13 cellular contexts compared by ENCODE assay signal in the genomic region with DNA sequence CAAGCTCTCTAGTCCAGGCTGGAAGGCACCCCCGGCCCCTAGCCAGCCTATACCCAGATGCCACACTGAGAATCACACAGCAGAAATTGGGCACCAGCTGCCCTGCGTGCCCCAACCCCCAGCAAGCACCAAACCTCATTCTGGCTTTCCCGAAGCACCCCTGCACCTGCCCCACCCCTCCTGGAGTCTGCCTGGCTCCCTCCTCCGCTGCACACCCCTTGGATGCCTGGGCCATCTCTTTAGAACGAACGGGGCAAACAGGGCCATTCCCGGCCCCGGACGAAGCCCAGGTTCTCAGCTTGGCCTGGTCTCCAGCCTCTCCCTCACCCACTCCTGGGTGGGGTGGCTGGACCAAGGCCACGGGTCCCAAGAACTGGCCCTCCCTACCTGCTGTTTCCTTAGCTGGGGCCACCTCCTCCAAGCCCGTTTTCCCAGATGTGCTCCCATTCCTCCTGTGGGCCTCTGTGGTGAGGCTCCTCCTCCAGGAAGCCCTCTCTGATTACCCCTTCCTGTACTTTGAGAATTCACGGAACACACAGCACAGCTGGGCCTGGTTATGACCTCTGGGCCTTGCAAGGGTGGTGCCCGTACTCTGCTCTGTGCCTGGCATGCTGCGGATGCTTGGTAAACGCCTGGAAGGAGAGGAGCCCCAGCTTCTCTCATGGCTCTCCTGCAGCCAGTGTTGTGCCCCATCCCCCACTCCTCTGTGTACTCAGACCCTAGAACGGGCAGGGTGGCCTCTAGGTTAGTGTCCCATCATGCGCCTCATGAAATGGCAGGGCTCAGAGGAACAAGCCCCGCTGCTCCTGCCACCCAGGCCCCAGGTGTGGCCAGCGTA. TPM values are rescaled to one million over a fixed set of nuclear protein-coding genes. Genes with fewer than 3 reads are reported as not detected.
DNase-seq lines count a peak whose midpoint lies in the region; ATAC-seq and TF ChIP-seq lines count a peak whose summit lies in the region.
"Had no signal": no experiment of that assay in that cellular context is flagged by ENCODE, and none has a peak within 500 bp of the region (broad histone marks: within the 10 kb centered on the region; RNA-seq: fewer than 3 reads in every experiment).

No MANE protein-coding gene starts in this region.

- H3K18ac ChIP-seq in IMR-90 (ENCODE audit: low read depth, low read length) = no peak overlapping the region

- no peak overlapping the region for H3K27ac Mint-ChIP-seq in T-cell
- H3K27ac Mint-ChIP-seq: naive thymus-derived CD8-positive, alpha-beta T cell had no signal

- DNase-seq in IMR-90 (no peak), cardiac septum (ENCODE audit: low spot score) (peak; percentile 67), posterior vena cava (ENCODE audit: low spot score) (peak; percentile 78), omental fat pad (ENCODE audit: low spot score) (no peak), T-cell (no peak)
- DNase-seq: activated CD4-positive, CD25-positive, alpha-beta regulatory T cell treated with anti-CD3 and anti-CD28 coated beads, Interleukin-2, amount 50 U/mL, for 72 hours; NCI-H1436; retina; stimulated activated naive CD8-positive, alpha-beta T cell treated with anti-CD3 and anti-CD28 coated beads, Interleukin-15, Interleukin-2, amounts not matched to agents 100 U/mL and 50 U/mL, for 24 hours had no signal

- peaks cover 0 to 17% of the 10 kb centered on the region in 2 experiments; a peak in 1 of 4 replicates for H3K79me1 ChIP-seq in IMR-90 (ENCODE audit: low read depth in 1 of 2, low read length in 2 of 2)

- H3K36me3 ChIP-seq in ACC112 (ENCODE audit: insufficient read depth, low read length) (no peaks in the 10 kb centered on the region), IMR-90 (ENCODE audit: control insufficient read depth, insufficient read depth, low read length) (no peaks in the 10 kb centered on the region; the same call in 1 of the 2 replicates)

- no peak overlapping the region for H3K56ac ChIP-seq in IMR-90 (ENCODE audit: extremely low read depth, insufficient read depth, low read length)

- no peak overlapping the region for H2BK20ac ChIP-seq in IMR-90 (ENCODE audit: low read depth, low read length)

- CTCF ChIA-PET in IMR-90 (lab: Yijun Ruan, JAX) (no interaction called here), T-cell (lab: Charles Lee) (interaction anchor here in 1 of 2 donors (0.5 to 1.0 kb wide), 2 partner anchors 36 to 1060 kb away, joined by 3 to 4 read pairs; no protein-coding TSS in a partner anchor)

- no peak overlapping the region for H4K8ac ChIP-seq in IMR-90 (ENCODE audit: low read depth in 2 of 2, low read length in 2 of 2)

- H3K27ac ChIP-seq in ACC112 (ENCODE audit: low read depth, low read length) = peak overlapping the region; percentile 8; the same call in 1 of the 2 replicates
- H3K27ac ChIP-seq in IMR-90 (ENCODE audit: insufficient read depth, low read length) = no peak overlapping the region

- H3K14ac ChIP-seq in IMR-90 (replicated peaks; ENCODE audit: low read depth, low read length) = no peak overlapping the region; the same call in 1 of the 2 replicates

- H3K23ac ChIP-seq in IMR-90 (ENCODE audit: low read depth, low read length) = no peak overlapping the region

- no peaks in the 10 kb centered on the region for H3K4me1 Mint-ChIP-seq in T-cell

- no peak overlapping the region for H3K4me3 ChIP-seq in ACC112 (ENCODE audit: low read depth, low read length)
- H3K4me3 ChIP-seq in IMR-90 (ENCODE audit: insufficient read depth, low read depth, low read length) = no peak overlapping the region

- no peaks in the 10 kb centered on the region for H3K9me3 ChIP-seq in IMR-90 (ENCODE audit: control insufficient read depth, insufficient read depth, low read length)

- H3K27me3 ChIP-seq in ACC112 (ENCODE audit: insufficient read depth, low read length) (no peaks in the 10 kb centered on the region), IMR-90 (ENCODE audit: control insufficient read depth, insufficient read depth, low read length) (no peaks in the 10 kb centered on the region)

- peak overlapping the region; percentile 40 for H2AK9ac ChIP-seq in IMR-90 (replicated peaks; ENCODE audit: low read depth, low read length, poor library complexity)

- no peaks in the 10 kb centered on the region for H3K27me3 Mint-ChIP-seq in T-cell
- H3K27me3 Mint-ChIP-seq: naive thymus-derived CD8-positive, alpha-beta T cell had no signal

- peaks cover 6% of the 10 kb centered on the region; the same call in 1 of the 2 replicates for H3K9me1 ChIP-seq in IMR-90 (ENCODE audit: insufficient read depth, low read length)

- H2BK120ac ChIP-seq in IMR-90 (ENCODE audit: low read depth, low read length) = no peak overlapping the region

- dilution Hi-C loops in IMR-90 (cut with HindIII; ENCODE audit: low sequenced_read_pairs, unreplicated experiment) = no loop called here

- no peak overlapping the region for H2BK5ac ChIP-seq in IMR-90 (ENCODE audit: low read depth, low read length, poor library complexity, severe bottlenecking)

- no peak overlapping the region for H2AFZ ChIP-seq in ACC112 (ENCODE audit: low read length, unreplicated experiment)
- H2AFZ ChIP-seq in IMR-90 (replicated peaks; ENCODE audit: low read length, poor library complexity) = peak overlapping the region; percentile 46

- H4K20me1 ChIP-seq in IMR-90 (ENCODE audit: insufficient read depth, low read length) = peaks cover 38% of the 10 kb centered on the region

- TF ChIP-seq RAD21 in IMR-90 (IDR thresholded peaks at IDR 0.05; ENCODE audit: low read length) = no peak

- H3K4me2 ChIP-seq in IMR-90 (ENCODE audit: low read depth, low read length) = no peak overlapping the region

- no peak overlapping the region for H3K4me3 Mint-ChIP-seq in T-cell
- H3K4me3 Mint-ChIP-seq: naive thymus-derived CD8-positive, alpha-beta T cell had no signal

- H3K4ac ChIP-seq in IMR-90 (ENCODE audit: low read depth, low read length) = peak overlapping the region; percentile 12; the same call in 1 of the 2 replicates

- no peak overlapping the region for H3K9ac ChIP-seq in IMR-90 (ENCODE audit: low read depth, low read length)

- H2BK15ac ChIP-seq in IMR-90 (ENCODE audit: low read depth, low read length) = no peak overlapping the region

- no peaks in the 10 kb centered on the region for H3K79me2 ChIP-seq in ACC112 (ENCODE audit: control insufficient read depth, insufficient read depth, low read length, unreplicated experiment)

- intact Hi-C loops in IMR-90 (cut with micrococcal nuclease) (no loop called here), cardiac septum (cut with DNase I) (loop anchor here (5.0 kb wide), 1 partner anchor 93 kb away; a partner anchor contains a TSS), posterior vena cava (cut with DNase I) (loop anchor here (5.0 to 10.0 kb wide), 2 partner anchors 93 to 100 kb away; a partner anchor contains a TSS)

- peak overlapping the region; percentile 13; the same call in 1 of the 2 replicates for H2AK5ac ChIP-seq in IMR-90 (ENCODE audit: low read depth, low read length)

- TF ChIP-seq POLR2A in IMR-90 (IDR thresholded peaks at IDR 0.05; ENCODE audit: low read depth, low read length) = no peak

- WGBS in IMR-90 (ENCODE audit: extremely low coverage in 2 of 2, insufficient read length in 1 of 2), 2 experiments = 94% methylated on average over 7 of the region's 19 CpGs; no CpG with 5 or more reads in 1 of the 2 experiments

- POLR2A ChIA-PET in IMR-90 (lab: Charles Lee; ENCODE audit: unreplicated experiment) (no interaction called here), T-cell (lab: Charles Lee) (no interaction called here)

- no TSS peak for BruUV-seq in IMR-90 (replicated peaks; lab: Mats Ljungman, UMichigan)

- no peaks in the 10 kb centered on the region for H3K9me3 Mint-ChIP-seq in T-cell
- H3K9me3 Mint-ChIP-seq: naive thymus-derived CD8-positive, alpha-beta T cell had no signal

- no peak overlapping the region for H4K5ac ChIP-seq in IMR-90 (ENCODE audit: low read depth, low read length)

- H3K36me3 Mint-ChIP-seq in T-cell = peaks cover 4% of the 10 kb centered on the region
- H3K36me3 Mint-ChIP-seq: naive thymus-derived CD8-positive, alpha-beta T cell had no signal

- in situ Hi-C loops in IMR-90 (cut with MboI; ENCODE audit: low sequenced_read_pairs) = no loop called here

- H3K4me1 ChIP-seq in ACC112 (ENCODE audit: control insufficient read depth, insufficient read depth, low read length, unreplicated experiment) (peaks cover 49% of the 10 kb centered on the region), IMR-90 (ENCODE audit: control insufficient read depth, insufficient read depth, low read length) (peaks cover 27% of the 10 kb centered on the region)

- no peak overlapping the region; the same call in 1 of the 2 replicates for H4K91ac ChIP-seq in IMR-90 (ENCODE audit: insufficient read depth, low read depth, low read length)

- no peak for ATAC-seq in IMR-90 (ENCODE audit: low read depth)
- no peak for ATAC-seq in HG03196 (IDR thresholded peaks at IDR 0.05; ENCODE audit: unreplicated experiment)
- ATAC-seq in omental fat pad (ENCODE audit: low FRiP score) = no peak
- ATAC-seq in GM19455 (IDR thresholded peaks at IDR 0.05; ENCODE audit: unreplicated experiment) = no peak
- ATAC-seq in T-cell (replicated peaks in 1 of 4) = no peak
- ATAC-seq: naive thymus-derived CD8-positive, alpha-beta T cell; stimulated activated naive CD8-positive, alpha-beta T cell treated with anti-CD3 and anti-CD28 coated beads, Interleukin-15, Interleukin-2, amounts not matched to agents 100 U/mL and 50 U/mL, for 24 hours had no signal

- TF ChIP-seq CTCF in IMR-90 (conservative IDR thresholded peaks at IDR 0.05; ENCODE audit: low read depth, low read length) = no peak
- no peak for TF ChIP-seq CTCF in omental fat pad (IDR thresholded peaks at IDR 0.05)

TF ChIP-seq in IMR-90, 13 proteins besides CTCF, POLR2A, EP300 and RAD21:
- TF ChIP-seq MXI1 (IDR thresholded peaks at IDR 0.05; ENCODE audit: borderline replicate concordance, low read depth, low read length) = no peak

RNA-seq across cellular contexts. Expression of a gene that starts 21.4 kb away (rescaled TPM):
- total RNA-seq in IMR-90 (2012; rRNA removed) = 14.3 and 21.1 TPM in 2 replicates
- polyA plus RNA-seq in IMR-90 (2012; rRNA removed) = 7.9 and 9.2 TPM in 2 replicates
- 2.9 and 4.9 TPM in 2 replicates for polyA plus RNA-seq in IMR-90 (2012; cell fraction: cytosol; rRNA removed)
- polyA plus RNA-seq in IMR-90 (2012; cell fraction: nucleus; rRNA removed; ENCODE audit: low replicate concordance) = 2.6 and 13.3 TPM in 2 replicates
- total RNA-seq in cardiac septum = 17.3 TPM
- 10 to 100 TPM; 29.1 to 41.3 TPM for total RNA-seq in posterior vena cava
- total RNA-seq in omental fat pad = 10 to 100 TPM; 19.4 to 41.1 (median 30.0) TPM
- 10 to 100 TPM; 15.9 to 27.1 (median 25.1) TPM for total RNA-seq in T-cell

Comparison
In these comparisons a context has a peak if more than half of its experiments do, and no peak if none do; other contexts are left out.
1. DNase-seq: peak in cardiac septum (single experiment) and posterior vena cava (single experiment); none in IMR-90 (single experiment), omental fat pad (single experiment) and T-cell (0 of 34).